28 cellular contexts compared by ENCODE assay signal in the genomic region with DNA sequence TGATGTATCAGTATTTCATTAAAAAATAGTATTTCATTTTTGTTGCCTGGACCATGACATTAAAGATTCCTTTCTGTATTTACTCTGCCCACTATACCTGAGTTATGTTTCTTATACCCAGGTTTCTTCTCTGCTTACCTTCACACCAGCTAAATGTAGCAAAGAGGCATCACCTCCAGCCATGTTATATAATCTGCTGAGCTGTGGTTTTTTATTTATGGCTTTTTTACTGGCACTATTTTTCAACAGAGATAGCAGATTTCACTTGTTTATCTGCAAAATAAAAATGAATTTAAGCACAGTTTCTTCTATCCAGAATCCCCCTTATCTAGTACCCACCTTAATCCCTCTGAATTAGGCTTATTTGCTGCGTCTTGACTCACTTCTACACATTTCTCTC.
"Had no signal": no experiment of that assay in that cellular context is flagged by ENCODE, and none has a peak within 500 bp of the region (broad histone marks: within the 10 kb centered on the region; RNA-seq: fewer than 3 reads in every experiment).

No MANE protein-coding gene starts in this region.

- ATAC-seq: effector memory CD8-positive, alpha-beta T cell; esophagus mucosa; foreskin keratinocyte; gastrocnemius medialis; gastroesophageal sphincter; heart left ventricle; heart right ventricle had no signal

- H3K4me1 ChIP-seq: colonic mucosa, esophagus muscularis mucosa, esophagus squamous epithelium, foreskin keratinocyte, gastrocnemius medialis, gastroesophageal sphincter, heart left ventricle, heart right ventricle had no signal

- FAIRE-seq: colon, endometrium, endothelial cell of umbilical vein, frontal cortex had no signal

- H3K27me3 ChIP-seq: colonic mucosa, dorsolateral prefrontal cortex, esophagus muscularis mucosa, esophagus squamous epithelium, foreskin keratinocyte, gastrocnemius medialis, gastroesophageal sphincter, heart left ventricle, heart right ventricle had no signal

- H3K4me3 ChIP-seq: colonic mucosa, coronary artery, dorsolateral prefrontal cortex, esophagus muscularis mucosa, esophagus squamous epithelium, gastrocnemius medialis, gastroesophageal sphincter, heart left ventricle, heart right ventricle had no signal

- H3K36me3 ChIP-seq: colonic mucosa, esophagus muscularis mucosa, esophagus squamous epithelium, gastrocnemius medialis, gastroesophageal sphincter, heart left ventricle, heart right ventricle had no signal

- H3K9me3 ChIP-seq: colonic mucosa, esophagus muscularis mucosa, esophagus squamous epithelium, gastrocnemius medialis, gastroesophageal sphincter, heart left ventricle, heart right ventricle had no signal

- DNase-seq: colonic mucosa; cortex of kidney; dermis blood vessel endothelial cell; dorsolateral prefrontal cortex; effector CD4-positive, alpha-beta T cell; effector CD8-positive, alpha-beta T cell; effector memory CD4-positive, alpha-beta T cell; effector memory CD8-positive, alpha-beta T cell; endodermal cell; erythroblast; esophagus squamous epithelium; foreskin fibroblast; foreskin keratinocyte; foreskin melanocyte; gastrocnemius medialis; glutamatergic neuron; head of caudate nucleus; heart left ventricle; heart right ventricle had no signal

- H3K27ac ChIP-seq: colonic mucosa, coronary artery, dorsolateral prefrontal cortex, epithelial cell of prostate, esophagus muscularis mucosa, esophagus squamous epithelium, foreskin keratinocyte, gastrocnemius medialis, gastroesophageal sphincter, heart left ventricle, heart right ventricle had no signal
